In genomic region chr2:199910338-199911051, GRCh38 we compare ENCODE assay signal across 8 cellular contexts. TPM values are rescaled to one million over a fixed set of nuclear protein-coding genes. Genes with fewer than 3 reads are reported as not detected.
A peak's percentile ranks its signal among the peaks of the same experiment; 100 is the strongest.
DNase-seq lines count a peak whose midpoint lies in the region; ATAC-seq, FAIRE-seq and TF ChIP-seq lines count a peak whose summit lies in the region.

No MANE protein-coding gene starts in this region.

- H3K36me3 ChIP-seq in BLaER1 (peaks cover 20% of the 10 kb centered on the region), HUES6 (ENCODE audit: control insufficient read depth, insufficient read depth, low read length) (peaks cover 22% of the 10 kb centered on the region), bronchial epithelial cell (ENCODE audit: control insufficient read depth, insufficient read depth, low read length) (no peaks in the 10 kb centered on the region)

- H3K4me3 ChIP-seq in BLaER1, result peak overlapping the region; percentile 94
- H3K4me3 ChIP-seq in HUES6 (ENCODE audit: low read depth, low read length), result peak overlapping the region; percentile 90
- peak overlapping the region; percentile 18 for H3K4me3 ChIP-seq in bronchial epithelial cell (ENCODE audit: low read depth, low read length)

- FAIRE-seq in bronchial epithelial cell (lab: Jason Lieb, UNC), result no peak

- peak overlapping the region; percentile 90 for H3K4me2 ChIP-seq in BLaER1

- POLR2A ChIA-PET in naive thymus-derived CD8-positive, alpha-beta T cell (lab: Charles Lee), result interaction anchor here (0.6 to 1.0 kb wide), 3 partner anchors 45 to 1190 kb away, joined by 3 read pairs; partner anchors contain the start of genes NIF3L1 and PPIL3

- peaks cover 8% of the 10 kb centered on the region; the same call in 1 of the 2 replicates for H3K9me3 ChIP-seq in BLaER1
- H3K9me3 ChIP-seq in HUES6 (ENCODE audit: control insufficient read depth, insufficient read depth, low read depth, low read length), result peaks cover 14% of the 10 kb centered on the region; the same call in 1 of the 2 replicates

- peak overlapping the region; percentile 82 to 98 (median 94) for H3K27ac Mint-ChIP-seq in naive thymus-derived CD8-positive, alpha-beta T cell

- H3K9me3 Mint-ChIP-seq in naive thymus-derived CD8-positive, alpha-beta T cell, result no peaks in the 10 kb centered on the region

- H3K27ac ChIP-seq in BLaER1, result peak overlapping the region; percentile 98; the same call in 1 of the 2 replicates
- H3K27ac ChIP-seq in HUES6 (ENCODE audit: low read depth, low read length), result peak overlapping the region; percentile 95

- H3K36me3 Mint-ChIP-seq in naive thymus-derived CD8-positive, alpha-beta T cell, result peaks cover 0 to 1% (median under 1%) of the 10 kb centered on the region in 3 donors

- H3K27me3 ChIP-seq in BLaER1, result no peaks in the 10 kb centered on the region
- no peaks in the 10 kb centered on the region for H3K27me3 ChIP-seq in HUES6 (ENCODE audit: control insufficient read depth, insufficient read depth, low read length)
- H3K27me3 ChIP-seq in bronchial epithelial cell (ENCODE audit: control insufficient read depth, insufficient read depth, low read length), result no peaks in the 10 kb centered on the region

- TF ChIP-seq CTCF in bronchial epithelial cell (IDR thresholded peaks at IDR 0.05; ENCODE audit: insufficient read depth, low read length, severe bottlenecking), result no peak

- peaks cover 0 to 16% (median 5%) of the 10 kb centered on the region in 5 donors for H3K27me3 Mint-ChIP-seq in naive thymus-derived CD8-positive, alpha-beta T cell

- peaks cover 32% of the 10 kb centered on the region for H4K20me1 ChIP-seq in BLaER1

- H3K4me1 ChIP-seq in BLaER1 (peaks cover 40% of the 10 kb centered on the region), HUES6 (ENCODE audit: control insufficient read depth, insufficient read depth, low read length) (peaks cover 6% of the 10 kb centered on the region)

- peaks cover 20 to 41% (median 33%) of the 10 kb centered on the region in 4 donors for H3K4me1 Mint-ChIP-seq in naive thymus-derived CD8-positive, alpha-beta T cell

- no peak for ATAC-seq in naive thymus-derived CD8-positive, alpha-beta T cell

- DNase-seq in bronchial epithelial cell (ENCODE audit: low read depth) (no peak), GF-D8 (lab: John Stamatoyannopoulos, UW) (no peak), DMS 273 treated with DMSO at 0.1 percent for 48 hours (lab: John Stamatoyannopoulos, UW) (no peak), NCI-H1694 (lab: John Stamatoyannopoulos, UW) (no peak), germinal center (ENCODE audit: low spot score) (no peak)
- DNase-seq in naive thymus-derived CD8-positive, alpha-beta T cell, result no peak

- H3K9ac ChIP-seq in BLaER1 (peak overlapping the region; percentile 97), HUES6 (ENCODE audit: low read length) (peak overlapping the region; percentile 80)

- peak overlapping the region; percentile 90 to 99 (median 95) for H3K4me3 Mint-ChIP-seq in naive thymus-derived CD8-positive, alpha-beta T cell

RNA-seq across cellular contexts. Expression of gene C2orf69, which starts 0.6 kb away (rescaled TPM):
- total RNA-seq in bronchial epithelial cell, result 10.2 and 10.3 TPM in 2 replicates
- total RNA-seq in naive thymus-derived CD8-positive, alpha-beta T cell, result 10 to 100 TPM; 13.9 to 14.4 TPM
- polyA plus RNA-seq in naive thymus-derived CD8-positive, alpha-beta T cell, result 10 to 100 TPM; 11.6 to 13.2 (median 11.9) TPM

RNA-seq across cellular contexts. Expression of gene TYW5, which starts 44.8 kb away (rescaled TPM):
- 10.5 and 11.8 TPM in 2 replicates for total RNA-seq in bronchial epithelial cell
- 10 to 100 TPM; 13.8 to 14.6 TPM for total RNA-seq in naive thymus-derived CD8-positive, alpha-beta T cell
- 1 to 10 TPM; 3.5 to 4.2 (median 3.7) TPM for polyA plus RNA-seq in naive thymus-derived CD8-positive, alpha-beta T cell

RNA-seq across cellular contexts. Expression of gene MAIP1, which starts 44.9 kb away (rescaled TPM):
- 12.9 and 15.2 TPM in 2 replicates for total RNA-seq in bronchial epithelial cell
- total RNA-seq in naive thymus-derived CD8-positive, alpha-beta T cell, result 10 to 100 TPM; 17.9 to 18.5 TPM
- 10 to 100 TPM; 11.5 to 16.8 (median 12.6) TPM for polyA plus RNA-seq in naive thymus-derived CD8-positive, alpha-beta T cell

RNA-seq across cellular contexts. Expression of gene FTCDNL1, which starts 59.5 kb away (rescaled TPM):
- total RNA-seq in bronchial epithelial cell, result 0.53 and 1.0 TPM in 2 replicates
- 1 to 10 TPM; 2.3 to 3.0 TPM for total RNA-seq in naive thymus-derived CD8-positive, alpha-beta T cell
- polyA plus RNA-seq in naive thymus-derived CD8-positive, alpha-beta T cell, result 1 to 10 TPM; 1.2 to 3.2 (median 1.8) TPM

Comparison
In these comparisons a context has a peak if more than half of its experiments do, and no peak if none do; other contexts are left out.
1. H3K4me3 ChIP-seq: peak in every context shown above with its lines; median percentile 94 in BLaER1; 90 in HUES6; 18 in bronchial epithelial cell.